1 cellular context compared by ENCODE assay signal in genomic region chr20:640674-641515, GRCh38.
TF ChIP-seq lines count a peak whose summit lies in the region.

No MANE protein-coding gene starts in this region.

TF ChIP-seq in WTC11, 78 proteins besides CTCF, POLR2A, EP300 and RAD21 (continued from another document):
- TF ChIP-seq, protein P1, sequence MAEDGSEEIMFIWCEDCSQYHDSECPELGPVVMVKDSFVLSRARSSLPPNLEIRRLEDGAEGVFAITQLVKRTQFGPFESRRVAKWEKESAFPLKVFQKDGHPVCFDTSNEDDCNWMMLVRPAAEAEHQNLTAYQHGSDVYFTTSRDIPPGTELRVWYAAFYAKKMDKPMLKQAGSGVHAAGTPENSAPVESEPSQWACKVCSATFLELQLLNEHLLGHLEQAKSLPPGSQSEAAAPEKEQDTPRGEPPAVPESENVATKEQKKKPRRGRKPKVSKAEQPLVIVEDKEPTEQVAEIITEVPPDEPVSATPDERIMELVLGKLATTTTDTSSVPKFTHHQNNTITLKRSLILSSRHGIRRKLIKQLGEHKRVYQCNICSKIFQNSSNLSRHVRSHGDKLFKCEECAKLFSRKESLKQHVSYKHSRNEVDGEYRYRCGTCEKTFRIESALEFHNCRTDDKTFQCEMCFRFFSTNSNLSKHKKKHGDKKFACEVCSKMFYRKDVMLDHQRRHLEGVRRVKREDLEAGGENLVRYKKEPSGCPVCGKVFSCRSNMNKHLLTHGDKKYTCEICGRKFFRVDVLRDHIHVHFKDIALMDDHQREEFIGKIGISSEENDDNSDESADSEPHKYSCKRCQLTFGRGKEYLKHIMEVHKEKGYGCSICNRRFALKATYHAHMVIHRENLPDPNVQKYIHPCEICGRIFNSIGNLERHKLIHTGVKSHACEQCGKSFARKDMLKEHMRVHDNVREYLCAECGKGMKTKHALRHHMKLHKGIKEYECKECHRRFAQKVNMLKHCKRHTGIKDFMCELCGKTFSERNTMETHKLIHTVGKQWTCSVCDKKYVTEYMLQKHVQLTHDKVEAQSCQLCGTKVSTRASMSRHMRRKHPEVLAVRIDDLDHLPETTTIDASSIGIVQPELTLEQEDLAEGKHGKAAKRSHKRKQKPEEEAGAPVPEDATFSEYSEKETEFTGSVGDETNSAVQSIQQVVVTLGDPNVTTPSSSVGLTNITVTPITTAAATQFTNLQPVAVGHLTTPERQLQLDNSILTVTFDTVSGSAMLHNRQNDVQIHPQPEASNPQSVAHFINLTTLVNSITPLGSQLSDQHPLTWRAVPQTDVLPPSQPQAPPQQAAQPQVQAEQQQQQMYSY (CRISPR knock-in tag; IDR thresholded peaks at IDR 0.05), result no peak
- TF ChIP-seq GRHL2 (CRISPR knock-in tag; IDR thresholded peaks at IDR 0.05; ENCODE audit: insufficient replicate concordance, severe bottlenecking) (no peak), FOXP1 (CRISPR knock-in tag; IDR thresholded peaks at IDR 0.05; ENCODE audit: borderline replicate concordance) (no peak), ZNF423 (CRISPR knock-in tag; IDR thresholded peaks at IDR 0.05) (no peak), SP1 (CRISPR knock-in tag; conservative IDR thresholded peaks at IDR 0.05) (no peak), FOXK1 (CRISPR knock-in tag; IDR thresholded peaks at IDR 0.05) (no peak), ZMAT4 (CRISPR knock-in tag; IDR thresholded peaks at IDR 0.05) (no peak), NFATC4 (CRISPR knock-in tag; IDR thresholded peaks at IDR 0.05) (no peak)
